Comparison of ENCODE assay signal across 14 cellular contexts in the genomic region with DNA sequence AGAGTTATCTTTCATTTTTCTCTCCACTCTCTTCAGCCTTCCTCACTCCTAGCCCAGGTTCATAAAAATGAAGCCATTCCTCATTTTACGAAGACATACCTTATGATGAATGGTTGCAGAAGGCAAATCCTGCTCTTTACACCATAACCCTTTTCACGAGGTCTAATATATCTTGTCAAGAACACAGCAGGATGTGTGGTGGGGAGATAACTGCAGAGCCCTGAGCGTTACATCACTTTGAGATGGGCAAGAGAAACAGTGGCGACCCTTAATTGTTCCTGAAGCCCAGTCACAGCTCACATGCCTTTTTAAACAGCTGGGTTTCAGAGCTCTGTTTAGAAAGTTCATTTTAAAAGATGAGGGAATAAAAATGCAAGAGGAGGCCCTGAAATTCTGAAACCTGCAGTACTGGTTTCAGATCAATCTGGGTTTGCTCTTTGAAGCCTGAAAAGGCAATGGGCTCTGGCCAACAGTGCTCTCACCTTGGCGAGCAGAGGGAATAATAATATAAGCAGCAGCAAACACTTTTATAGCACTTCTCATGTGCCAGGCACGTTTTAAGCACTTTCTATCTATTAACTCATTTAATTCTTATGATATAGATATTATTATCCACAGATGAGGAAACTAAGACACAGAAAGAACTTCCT. TPM values are rescaled to one million over a fixed set of nuclear protein-coding genes. Genes with fewer than 3 reads are reported as not detected.
A peak's percentile ranks its signal among the peaks of the same experiment; 100 is the strongest.
DNase-seq lines count a peak whose midpoint lies in the region; ATAC-seq and TF ChIP-seq lines count a peak whose summit lies in the region.
"Had no signal": no experiment of that assay in that cellular context is flagged by ENCODE, and none has a peak within 500 bp of the region (broad histone marks: within the 10 kb centered on the region; RNA-seq: fewer than 3 reads in every experiment).

No MANE protein-coding gene starts in this region.

- 65 to 66% methylated on average over 6 of the region's 6 CpGs for WGBS in aorta, 2 donors

- no peaks in the 10 kb centered on the region for H3K27me3 Mint-ChIP-seq in CD4-positive, alpha-beta memory T cell
- H3K27me3 Mint-ChIP-seq in activated CD8-positive, alpha-beta T cell treated with anti-CD3 and anti-CD28 coated beads for 36 hours: peaks cover 2% of the 10 kb centered on the region
- H3K27me3 Mint-ChIP-seq in naive B cell: no peaks in the 10 kb centered on the region

- H3K36me3 Mint-ChIP-seq in CD4-positive, alpha-beta memory T cell: peaks cover 14 to 68% of the 10 kb centered on the region in 2 donors
- H3K36me3 Mint-ChIP-seq in activated CD8-positive, alpha-beta T cell treated with anti-CD3 and anti-CD28 coated beads for 36 hours (ENCODE audit: low read depth): peaks cover 14% of the 10 kb centered on the region
- no peaks in the 10 kb centered on the region for H3K36me3 Mint-ChIP-seq in naive B cell

- peak overlapping the region; percentile 71 for H3K27ac ChIP-seq in CD4-positive, alpha-beta memory T cell (ENCODE audit: low read depth, low read length)
- H3K27ac ChIP-seq in aorta (ENCODE audit: low read depth in 1 of 2, low read length in 2 of 2): no peak overlapping the region
- H3K27ac ChIP-seq: thoracic aorta had no signal

- POLR2A ChIA-PET in CD4-positive, alpha-beta memory T cell (lab: Charles Lee; ENCODE audit: partially characterized antibody): interaction anchor here (1.6 to 14.3 kb wide), 6 partner anchors 11 to 61 kb away, joined by 4 to 427 read pairs (median 138); partner anchors contain the start of genes KAT7 and SLC35B1
- POLR2A ChIA-PET in activated CD8-positive, alpha-beta T cell treated with anti-CD3 and anti-CD28 coated beads for 36 hours (lab: Charles Lee): interaction anchor here (1.5 to 7.8 kb wide), 4 partner anchors 10 to 46 kb away, joined by 4 to 58 read pairs (median 18); no protein-coding TSS in a partner anchor

- CTCF ChIA-PET in CD4-positive, alpha-beta memory T cell (lab: Charles Lee; ENCODE audit: partially characterized antibody): interaction anchor here (1.9 to 5.4 kb wide), 4 partner anchors 9 to 52 kb away, joined by 4 to 42 read pairs (median 20); partner anchors contain the start of gene SLC35B1
- CTCF ChIA-PET in activated CD8-positive, alpha-beta T cell treated with anti-CD3 and anti-CD28 coated beads for 36 hours (lab: Charles Lee): interaction anchor here (1.3 to 3.4 kb wide), 3 partner anchors 14 to 52 kb away, joined by 4 to 18 read pairs (median 7); partner anchors contain the start of gene SLC35B1

- peaks cover 70% of the 10 kb centered on the region for H3K4me1 ChIP-seq in CD4-positive, alpha-beta memory T cell (ENCODE audit: insufficient read depth, low read length)
- H3K4me1 ChIP-seq in aorta (ENCODE audit: control insufficient read depth in 1 of 2, insufficient read depth in 2 of 2, low read length in 2 of 2): no peaks in the 10 kb centered on the region

- intact Hi-C loops in CD4-positive, alpha-beta memory T cell (cut with micrococcal nuclease): loop anchor here (1.0 kb wide), 1 partner anchor 13 kb away; no protein-coding TSS in a partner anchor
- intact Hi-C loops in activated CD8-positive, alpha-beta T cell treated with anti-CD3 and anti-CD28 coated beads for 36 hours (cut with micrococcal nuclease): loop anchor here (5.0 kb wide), 1 partner anchor 44 kb away; no protein-coding TSS in a partner anchor
- intact Hi-C loops in aorta (cut with DNase I): loop anchor here in 1 of 2 donors (5.0 kb wide), 1 partner anchor 54 kb away; the partner anchor contains the start of gene SLC35B1

- peak in 1 of 5 donors; percentile 16 for DNase-seq in CD4-positive, alpha-beta memory T cell
- DNase-seq in Jurkat, Clone E6-1 (ENCODE audit: low read depth, low spot score): no peak
- no peak for DNase-seq in activated CD8-positive, alpha-beta T cell treated with anti-CD3 and anti-CD28 coated beads for 36 hours
- no peak for DNase-seq in naive B cell
- DNase-seq in NCI-H524 treated with DMSO at 0.1 percent for 48 hours (lab: John Stamatoyannopoulos, UW): no peak
- no peak for DNase-seq in aorta
- DNase-seq in NCI-H526 treated with DMSO at 0.1 percent for 48 hours (lab: John Stamatoyannopoulos, UW): no peak
- DNase-seq: activated CD4-positive, alpha-beta T cell treated with anti-CD3 and anti-CD28 coated beads, Interleukin-2, amount 50 U/mL, for 48 hours; endodermal cell; glutamatergic neuron; KBM-7; NCI-H2081 treated with DMSO at 0.1 percent for 48 hours had no signal

- peak overlapping the region; percentile 38 to 70 for H3K4me3 ChIP-seq in CD4-positive, alpha-beta memory T cell (ENCODE audit: low read length in 2 of 2)
- H3K4me3 ChIP-seq in Jurkat, Clone E6-1 (ENCODE audit: low read length): peak overlapping the region; percentile 17; the same call in 1 of the 2 replicates
- no peak overlapping the region for H3K4me3 ChIP-seq in aorta (ENCODE audit: low read length in 2 of 2)
- H3K4me3 ChIP-seq: thoracic aorta had no signal

- no peaks in the 10 kb centered on the region for H3K9me3 ChIP-seq in CD4-positive, alpha-beta memory T cell (ENCODE audit: control insufficient read depth in 1 of 2, low read length in 2 of 2)
- H3K9me3 ChIP-seq in aorta (ENCODE audit: control insufficient read depth, low read length): no peaks in the 10 kb centered on the region
- H3K9me3 ChIP-seq: thoracic aorta had no signal

- H3K9me3 Mint-ChIP-seq in CD4-positive, alpha-beta memory T cell: peaks cover 0 to 5% (median 0%) of the 10 kb centered on the region in 8 donors
- H3K9me3 Mint-ChIP-seq in activated CD8-positive, alpha-beta T cell treated with anti-CD3 and anti-CD28 coated beads for 36 hours: no peaks in the 10 kb centered on the region
- H3K9me3 Mint-ChIP-seq in naive B cell: peaks cover 0 to 3% (median 0%) of the 10 kb centered on the region in 7 donors
- H3K9me3 Mint-ChIP-seq: endodermal cell had no signal

- no peak for ATAC-seq in activated CD8-positive, alpha-beta T cell treated with anti-CD3 and anti-CD28 coated beads for 36 hours
- no peak for ATAC-seq in naive B cell (ENCODE audit: low read depth in 2 of 2)
- no peak for ATAC-seq in aorta (ENCODE audit: low FRiP score)
- no peak for ATAC-seq in GM21447 (IDR thresholded peaks at IDR 0.05; ENCODE audit: unreplicated experiment)

- peaks cover 53 to 83% (median 67%) of the 10 kb centered on the region in 4 donors for H3K4me1 Mint-ChIP-seq in CD4-positive, alpha-beta memory T cell
- H3K4me1 Mint-ChIP-seq in activated CD8-positive, alpha-beta T cell treated with anti-CD3 and anti-CD28 coated beads for 36 hours (ENCODE audit: low read depth): peaks cover 70% of the 10 kb centered on the region
- H3K4me1 Mint-ChIP-seq in naive B cell: peaks cover 52 to 71% (median 63%) of the 10 kb centered on the region in 3 donors

- no peaks in the 10 kb centered on the region for H3K27me3 ChIP-seq in CD4-positive, alpha-beta memory T cell (ENCODE audit: insufficient read depth, low read length)
- no peaks in the 10 kb centered on the region for H3K27me3 ChIP-seq in aorta (ENCODE audit: control insufficient read depth in 1 of 2, insufficient read depth in 2 of 2, low read length in 1 of 2)

- H3K36me3 ChIP-seq in CD4-positive, alpha-beta memory T cell (ENCODE audit: insufficient read depth, low read length): peaks cover 13% of the 10 kb centered on the region
- H3K36me3 ChIP-seq in aorta (ENCODE audit: control insufficient read depth in 1 of 2, insufficient read depth in 2 of 2, low read length in 1 of 2): no peaks in the 10 kb centered on the region

- H3K27ac Mint-ChIP-seq in CD4-positive, alpha-beta memory T cell: peak overlapping the region; percentile 71 to 98 (median 94)
- H3K27ac Mint-ChIP-seq in activated CD8-positive, alpha-beta T cell treated with anti-CD3 and anti-CD28 coated beads for 36 hours: peak overlapping the region; percentile 88
- peak overlapping the region in 5 of 6 donors; percentile 44 to 91 (median 64) for H3K27ac Mint-ChIP-seq in naive B cell
- H3K27ac Mint-ChIP-seq: endodermal cell had no signal

- H3K4me3 Mint-ChIP-seq in CD4-positive, alpha-beta memory T cell: peak overlapping the region; percentile 69 to 98 (median 94)
- H3K4me3 Mint-ChIP-seq in activated CD8-positive, alpha-beta T cell treated with anti-CD3 and anti-CD28 coated beads for 36 hours: peak overlapping the region; percentile 54
- peak overlapping the region in 4 of 8 donors; percentile 47 to 92 (median 60) for H3K4me3 Mint-ChIP-seq in naive B cell

- no peak for TF ChIP-seq CTCF in activated CD8-positive, alpha-beta T cell treated with anti-CD3 and anti-CD28 coated beads for 36 hours (IDR thresholded peaks at IDR 0.05)

RNA-seq across cellular contexts. Expression of gene FAM117A, which starts 2.9 kb away (rescaled TPM):
- 100 to 1,000 TPM in 1 of 2 experiments, 10 to 100 TPM in 1; 95.1 to 102 TPM for total RNA-seq in CD4-positive, alpha-beta memory T cell
- 10 to 100 TPM; 61.2 to 73.4 TPM for polyA plus RNA-seq in CD4-positive, alpha-beta memory T cell
- polyA plus RNA-seq in Jurkat, Clone E6-1 (2012; ENCODE audit: insufficient read depth, insufficient read length): 30.8 TPM
- 10 to 100 TPM; 19.7 to 23.0 TPM for total RNA-seq in activated CD8-positive, alpha-beta T cell treated with anti-CD3 and anti-CD28 coated beads for 36 hours
- polyA plus RNA-seq in naive B cell (ENCODE audit: low read depth in 6 of 6) (10 to 100 TPM; 36.4 to 66.0 (median 54.3) TPM), aorta (10 to 100 TPM in 1 of 2 donors, 1 to 10 TPM in 1; 9.4 to 15.3 TPM)
- total RNA-seq in aorta: 10 to 100 TPM; 16.9 to 17.2 TPM

RNA-seq across cellular contexts. Expression of gene KAT7, which starts 27.4 kb away (rescaled TPM):
- 100 to 1,000 TPM; 115 to 120 TPM for total RNA-seq in CD4-positive, alpha-beta memory T cell
- 10 to 100 TPM; 37.6 to 55.3 TPM for polyA plus RNA-seq in CD4-positive, alpha-beta memory T cell
- polyA plus RNA-seq in Jurkat, Clone E6-1 (2012; ENCODE audit: insufficient read depth, insufficient read length): 53.9 TPM
- 10 to 100 TPM; 61.2 to 66.6 TPM for total RNA-seq in activated CD8-positive, alpha-beta T cell treated with anti-CD3 and anti-CD28 coated beads for 36 hours
- 10 to 100 TPM; 42.3 to 61.8 (median 45.4) TPM for polyA plus RNA-seq in naive B cell (ENCODE audit: low read depth in 6 of 6)
- 10 to 100 TPM; 60.8 to 63.9 TPM for total RNA-seq in aorta
- 10 to 100 TPM in 1 of 2 donors, 1 to 10 TPM in 1; 6.1 to 17.4 TPM for polyA plus RNA-seq in aorta

RNA-seq across cellular contexts. Expression of gene SLC35B1, which starts 53.3 kb away (rescaled TPM):
- 10 to 100 TPM; 48.4 to 52.1 TPM for total RNA-seq in CD4-positive, alpha-beta memory T cell
- polyA plus RNA-seq in CD4-positive, alpha-beta memory T cell: 10 to 100 TPM; 30.8 to 38.9 TPM
- polyA plus RNA-seq in Jurkat, Clone E6-1 (2012; ENCODE audit: insufficient read depth, insufficient read length): 95.8 TPM
- 10 to 100 TPM; 38.6 to 46.6 TPM for total RNA-seq in activated CD8-positive, alpha-beta T cell treated with anti-CD3 and anti-CD28 coated beads for 36 hours
- polyA plus RNA-seq in naive B cell (ENCODE audit: low read depth in 6 of 6): 10 to 100 TPM; 20.6 to 47.5 (median 25.7) TPM
- 10 to 100 TPM; 31.5 to 43.7 TPM for total RNA-seq in aorta
- polyA plus RNA-seq in aorta: 10 to 100 TPM; 33.2 to 37.5 TPM

Comparison
In these comparisons a context has a peak if more than half of its experiments do, and no peak if none do; other contexts are left out.
1. H3K4me3 ChIP-seq: peak in CD4-positive, alpha-beta memory T cell (2 of 2) and Jurkat, Clone E6-1 (single experiment); none in aorta (0 of 2).
2. Peak in every context shown above with its lines, with median percentiles within 50 percentile points of each other: H3K27ac Mint-ChIP-seq.